12 cellular contexts compared by ENCODE assay signal in genomic region chr11:9528573-9529332, GRCh38. TPM values are rescaled to one million over a fixed set of nuclear protein-coding genes. Genes with fewer than 3 reads are reported as not detected.
A peak's percentile ranks its signal among the peaks of the same experiment; 100 is the strongest.
DNase-seq lines count a peak whose midpoint lies in the region; ATAC-seq, FAIRE-seq and TF ChIP-seq lines count a peak whose summit lies in the region.
"Had no signal": no experiment of that assay in that cellular context is flagged by ENCODE, and none has a peak within 500 bp of the region (broad histone marks: within the 10 kb centered on the region; RNA-seq: fewer than 3 reads in every experiment).

No MANE protein-coding gene starts in this region.

- no peak for TF ChIP-seq CTCF in C4-2B (conservative IDR thresholded peaks at IDR 0.05)
- TF ChIP-seq CTCF in endothelial cell of umbilical vein (IDR thresholded peaks at IDR 0.05; ENCODE audit: extremely low read depth in 1 of 2, insufficient read depth in 1 of 2, low read depth in 1 of 2, low read length in 2 of 2) = no peak

- peak; percentile 55 for FAIRE-seq in endothelial cell of umbilical vein (lab: Jason Lieb, UNC)

- WGBS in aorta, 2 donors = 50 to 55% methylated on average over 11 of the region's 11 CpGs

- DNase-seq in NCI-H2227 (lab: John Stamatoyannopoulos, UW; ENCODE audit: unreplicated experiment) (peak; percentile 33), endothelial cell of umbilical vein (ENCODE audit: low read depth, low spot score) (no peak), activated gamma-delta T cell (lab: John Stamatoyannopoulos, UW) (no peak), aorta (no peak)
- DNase-seq in stimulated activated CD8-positive, alpha-beta memory T cell treated with anti-CD3 and anti-CD28 coated beads, Interleukin-4, amount 100 ng/mL, for 48 hours = no peak
- DNase-seq in naive thymus-derived CD4-positive, alpha-beta T cell = no peak
- DNase-seq: activated CD4-positive, CD25-positive, alpha-beta regulatory T cell; activated naive CD4-positive, alpha-beta T cell treated with anti-CD3 and anti-CD28 coated beads, Interleukin-2, amount 50 U/mL, for 16 hours; KBM-7; NCI-H1105 treated with DMSO at 0.1 percent for 48 hours had no signal

- H2AFZ ChIP-seq in endothelial cell of umbilical vein (ENCODE audit: low read depth, low read length) = no peak overlapping the region

- no peaks in the 10 kb centered on the region for H3K9me1 ChIP-seq in endothelial cell of umbilical vein (replicated peaks; ENCODE audit: control insufficient read depth, extremely low read depth, insufficient read depth, low read length)

- dilution Hi-C loops in endothelial cell of umbilical vein (cut with MboI; ENCODE audit: extremely low pct_ligation_motif_present, low sequenced_read_pairs) = no loop called here

- H3K4me1 Mint-ChIP-seq in naive thymus-derived CD4-positive, alpha-beta T cell = no peaks in the 10 kb centered on the region

- no peak for TF ChIP-seq POLR2A in endothelial cell of umbilical vein (IDR thresholded peaks at IDR 0.05; ENCODE audit: low read depth, low read length)

- H3K27me3 ChIP-seq in endothelial cell of umbilical vein (ENCODE audit: control insufficient read depth in 2 of 2, insufficient read depth in 2 of 2, low read length in 2 of 2) (no peaks in the 10 kb centered on the region), rectal smooth muscle tissue (ENCODE audit: control insufficient read depth, insufficient read depth, low read length) (no peaks in the 10 kb centered on the region), aorta (ENCODE audit: control insufficient read depth in 1 of 2, insufficient read depth in 2 of 2, low read length in 1 of 2) (no peaks in the 10 kb centered on the region)
- no peaks in the 10 kb centered on the region for H3K27me3 ChIP-seq in naive thymus-derived CD4-positive, alpha-beta T cell (ENCODE audit: control insufficient read depth in 2 of 2, insufficient read depth in 2 of 2, low read length in 2 of 2)

- 0 out of 2 replicates have a peak overlapping the region, but pooled peaks have one; percentile 5 for H3K27ac ChIP-seq in C4-2B
- no peak overlapping the region for H3K27ac ChIP-seq in endothelial cell of umbilical vein (ENCODE audit: insufficient read depth, low read depth, low read length)
- peak overlapping the region; percentile 12 for H3K27ac ChIP-seq in rectal smooth muscle tissue (ENCODE audit: low read depth, low read length)
- no peak overlapping the region for H3K27ac ChIP-seq in naive thymus-derived CD4-positive, alpha-beta T cell (ENCODE audit: low read depth, low read length)
- H3K27ac ChIP-seq in aorta (ENCODE audit: low read depth in 1 of 2, low read length in 2 of 2) = no peak overlapping the region

- H3K4me3 ChIP-seq in endothelial cell of umbilical vein (replicated peaks in 1 of 3; ENCODE audit: insufficient read depth in 1 of 3, low read depth in 1 of 3, low read length in 3 of 3) = no peak overlapping the region
- no peak overlapping the region for H3K4me3 ChIP-seq in rectal smooth muscle tissue (ENCODE audit: low read length)
- H3K4me3 ChIP-seq in naive thymus-derived CD4-positive, alpha-beta T cell (ENCODE audit: low read length) = no peak overlapping the region
- no peak overlapping the region for H3K4me3 ChIP-seq in aorta (ENCODE audit: low read length in 2 of 2)

- H3K9me3 Mint-ChIP-seq in naive thymus-derived CD4-positive, alpha-beta T cell = no peaks in the 10 kb centered on the region

- H3K79me2 ChIP-seq in endothelial cell of umbilical vein (ENCODE audit: control insufficient read depth, insufficient read depth, low read length) = no peaks in the 10 kb centered on the region

- H3K9ac ChIP-seq in endothelial cell of umbilical vein (replicated peaks; ENCODE audit: extremely low read depth, insufficient read depth, low read length) (no peak overlapping the region), rectal smooth muscle tissue (ENCODE audit: low read length) (no peak overlapping the region)

- intact Hi-C loops in endothelial cell of umbilical vein (cut with micrococcal nuclease) = loop anchor here (5.0 to 10.0 kb wide), 2 partner anchors 229 to 796 kb away; no protein-coding TSS in a partner anchor
- intact Hi-C loops in naive thymus-derived CD4-positive, alpha-beta T cell (cut with micrococcal nuclease) = no loop called here
- intact Hi-C loops in aorta (cut with DNase I) = loop anchor here (5.0 kb wide), 2 partner anchors 44 to 49 kb away; partner anchors contain the start of gene WEE1 (in 1 of the 2)

- H3K9me3 ChIP-seq in endothelial cell of umbilical vein (replicated peaks; ENCODE audit: control insufficient read depth, insufficient read depth, low read length) = no peaks in the 10 kb centered on the region
- H3K9me3 ChIP-seq in naive thymus-derived CD4-positive, alpha-beta T cell (ENCODE audit: control insufficient read depth in 2 of 3, low read length in 3 of 3) = no peaks in the 10 kb centered on the region
- H3K9me3 ChIP-seq in aorta (ENCODE audit: control insufficient read depth, low read length) = no peaks in the 10 kb centered on the region

- H3K36me3 ChIP-seq in endothelial cell of umbilical vein (ENCODE audit: control insufficient read depth in 2 of 2, extremely low read depth in 1 of 2, insufficient read depth in 2 of 2, low read length in 2 of 2) (no peaks in the 10 kb centered on the region), rectal smooth muscle tissue (ENCODE audit: control insufficient read depth, insufficient read depth, low read length) (no peaks in the 10 kb centered on the region), aorta (ENCODE audit: control insufficient read depth in 1 of 2, insufficient read depth in 2 of 2, low read length in 1 of 2) (peaks cover 0 to 3% of the 10 kb centered on the region in 2 donors)
- peaks cover 0 to 26% (median 0%) of the 10 kb centered on the region in 3 experiments for H3K36me3 ChIP-seq in naive thymus-derived CD4-positive, alpha-beta T cell (ENCODE audit: control insufficient read depth in 2 of 3, insufficient read depth in 3 of 3, low read length in 3 of 3)

- no peaks in the 10 kb centered on the region for H4K20me1 ChIP-seq in endothelial cell of umbilical vein (replicated peaks; ENCODE audit: control insufficient read depth, extremely low read depth, insufficient read depth, low read length)

- H3K27ac Mint-ChIP-seq in naive thymus-derived CD4-positive, alpha-beta T cell = peak overlapping the region in 1 of 9 donors; percentile 32

- no peak overlapping the region for H3K4me2 ChIP-seq in endothelial cell of umbilical vein (ENCODE audit: insufficient read depth, low read length)

- no peak for ATAC-seq in naive thymus-derived CD4-positive, alpha-beta T cell
- no peak for ATAC-seq in aorta (ENCODE audit: low FRiP score)

- POLR2A ChIA-PET in endothelial cell of umbilical vein (lab: Charles Lee) = interaction anchor here (1.4 kb wide), 1 partner anchor 23 kb away, joined by 4 read pairs; no protein-coding TSS in a partner anchor
- POLR2A ChIA-PET in naive thymus-derived CD4-positive, alpha-beta T cell (lab: Charles Lee) = no interaction called here

- peaks cover 0 to 29% (median 20%) of the 10 kb centered on the region in 5 donors for H3K36me3 Mint-ChIP-seq in naive thymus-derived CD4-positive, alpha-beta T cell

- CTCF ChIA-PET in endothelial cell of umbilical vein (lab: Charles Lee) = interaction anchor here (1.1 to 1.2 kb wide), 2 partner anchors 21 to 22 kb away, joined by 3 read pairs; no protein-coding TSS in a partner anchor
- CTCF ChIA-PET in naive thymus-derived CD4-positive, alpha-beta T cell (lab: Charles Lee) = interaction anchor here (1.3 kb wide), 1 partner anchor 84 kb away, joined by 7 read pairs; no protein-coding TSS in a partner anchor

- BruUV-seq in endothelial cell of umbilical vein (replicated peaks; lab: Mats Ljungman, UMichigan) = no TSS peak

- no peaks in the 10 kb centered on the region for H3K27me3 Mint-ChIP-seq in naive thymus-derived CD4-positive, alpha-beta T cell

- peak overlapping the region in 1 of 10 donors; percentile 21 for H3K4me3 Mint-ChIP-seq in naive thymus-derived CD4-positive, alpha-beta T cell

- H3K4me1 ChIP-seq in endothelial cell of umbilical vein (ENCODE audit: control insufficient read depth, extremely low read depth, insufficient read depth, low read length) (peaks cover 27% of the 10 kb centered on the region), rectal smooth muscle tissue (ENCODE audit: control insufficient read depth, insufficient read depth, low read length) (peaks cover 23% of the 10 kb centered on the region), aorta (ENCODE audit: control insufficient read depth in 1 of 2, insufficient read depth in 2 of 2, low read length in 2 of 2) (no peaks in the 10 kb centered on the region)
- no peaks in the 10 kb centered on the region for H3K4me1 ChIP-seq in naive thymus-derived CD4-positive, alpha-beta T cell (ENCODE audit: control insufficient read depth in 2 of 2, insufficient read depth in 2 of 2, low read length in 2 of 2)

TF ChIP-seq in endothelial cell of umbilical vein, 7 proteins besides CTCF, POLR2A, EP300 and RAD21:
- no peak for TF ChIP-seq EZH2 (IDR thresholded peaks at IDR 0.05; ENCODE audit: borderline replicate concordance, low read depth, low read length, severe bottlenecking)
- TF ChIP-seq, protein P1, sequence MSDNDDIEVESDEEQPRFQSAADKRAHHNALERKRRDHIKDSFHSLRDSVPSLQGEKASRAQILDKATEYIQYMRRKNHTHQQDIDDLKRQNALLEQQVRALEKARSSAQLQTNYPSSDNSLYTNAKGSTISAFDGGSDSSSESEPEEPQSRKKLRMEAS (IDR thresholded peaks at IDR 0.05; ENCODE audit: insufficient read depth, insufficient read length) = no peak
- no peak for TF ChIP-seq POLR2AphosphoS5 (IDR thresholded peaks at IDR 0.05; ENCODE audit: insufficient read depth, low read depth, low read length)
- TF ChIP-seq FOS (IDR thresholded peaks at IDR 0.05; ENCODE audit: borderline replicate concordance, insufficient read depth, low read length) = no peak
- no peak for TF ChIP-seq GATA2 (IDR thresholded peaks at IDR 0.05; ENCODE audit: insufficient read depth, insufficient read length, low read depth, low read length)
- TF ChIP-seq JUN (IDR thresholded peaks at IDR 0.05; ENCODE audit: borderline replicate concordance, insufficient read depth, insufficient read length, low read depth) = no peak
- TF ChIP-seq MYC (IDR thresholded peaks at IDR 0.05; ENCODE audit: low read depth, low read length) = no peak

RNA-seq across cellular contexts. Expression of gene WEE1, which starts 44.7 kb away (rescaled TPM):
- total RNA-seq in endothelial cell of umbilical vein = 42.8 and 47.0 TPM in 2 replicates
- polyA plus RNA-seq in endothelial cell of umbilical vein = 12.4 and 19.2 TPM in 2 replicates
- 17.8 and 19.4 TPM in 2 replicates for polyA plus RNA-seq in endothelial cell of umbilical vein (2011; cell fraction: cytosol; rRNA removed)
- polyA plus RNA-seq in endothelial cell of umbilical vein (2011; cell fraction: nucleus; rRNA removed) = 93.8 and 122 TPM in 2 replicates
- 21.2 and 27.5 TPM in 2 replicates for polyA plus RNA-seq in endothelial cell of umbilical vein (2012)
- polyA minus RNA-seq in endothelial cell of umbilical vein = 27.2 and 28.9 TPM in 2 replicates
- 34.8 TPM for polyA minus RNA-seq in endothelial cell of umbilical vein (2011; cell fraction: cytosol; rRNA and poly(A)+ RNA removed)
- polyA minus RNA-seq in endothelial cell of umbilical vein (2011; cell fraction: nucleus; rRNA and poly(A)+ RNA removed) = 92.7 and 117 TPM in 2 replicates
- total RNA-seq in naive thymus-derived CD4-positive, alpha-beta T cell = 10 to 100 TPM in 1 of 5 experiments, 1 to 10 TPM in 3, under 1 TPM in 1; 0.43 to 47.6 (median 1.9) TPM
- under 1 TPM; 0.43 to 0.44 TPM for polyA plus RNA-seq in naive thymus-derived CD4-positive, alpha-beta T cell
- 10 to 100 TPM; 19.5 to 41.3 TPM for total RNA-seq in aorta
- 10 to 100 TPM in 1 of 2 donors, 1 to 10 TPM in 1; 9.3 to 28.9 TPM for polyA plus RNA-seq in aorta

Comparison
In these comparisons a context has a peak if more than half of its experiments do, and no peak if none do; other contexts are left out.
1. H3K27ac ChIP-seq: peak in C4-2B (single experiment) and rectal smooth muscle tissue (single experiment); none in endothelial cell of umbilical vein (single experiment), naive thymus-derived CD4-positive, alpha-beta T cell (single experiment) and aorta (0 of 2).
2. intact Hi-C loops: an anchor here in endothelial cell of umbilical vein (5.0 to 10.0 kb wide) and aorta (5.0 kb wide); none called in naive thymus-derived CD4-positive, alpha-beta T cell.